Comparison of ENCODE assay signal across 8 cellular contexts in genomic region chr20:50338479-50339195, GRCh38.
A peak's percentile ranks its signal among the peaks of the same experiment; 100 is the strongest.
DNase-seq lines count a peak whose midpoint lies in the region; ATAC-seq and TF ChIP-seq lines count a peak whose summit lies in the region.

No MANE protein-coding gene starts in this region.

- no peak for TF ChIP-seq CTCF in A673 (conservative IDR thresholded peaks at IDR 0.05; ENCODE audit: low read depth, low read length)
- TF ChIP-seq CTCF in sigmoid colon (IDR thresholded peaks at IDR 0.05): no peak

- POLR2A ChIA-PET in A673 (lab: Charles Lee; ENCODE audit: low non-redundant PET): no interaction called here

- H3K4me1 Mint-ChIP-seq in T-helper 1 cell treated with Interleukin-12 subunit alpha and Interleukin-12 subunit beta and Interleukin-4 antibody, amounts not matched to agents 30 μg/mL and 1 μg/mL, for 36 hours (ENCODE audit: low read depth): peaks cover 59% of the 10 kb centered on the region

- H3K4me3 Mint-ChIP-seq in T-helper 1 cell treated with Interleukin-12 subunit alpha and Interleukin-12 subunit beta and Interleukin-4 antibody, amounts not matched to agents 30 μg/mL and 1 μg/mL, for 36 hours: peak overlapping the region; percentile 52

- no peak for TF ChIP-seq EP300 in sigmoid colon (IDR thresholded peaks at IDR 0.05)

- H3K9me3 ChIP-seq in A673 (ENCODE audit: low read depth, low read length, poor library complexity, severe bottlenecking): no peaks in the 10 kb centered on the region
- H3K9me3 ChIP-seq in sigmoid colon: no peaks in the 10 kb centered on the region

- H3K36me3 ChIP-seq in A673 (ENCODE audit: insufficient read depth, low read length, poor library complexity, severe bottlenecking): no peaks in the 10 kb centered on the region
- no peaks in the 10 kb centered on the region for H3K36me3 ChIP-seq in sigmoid colon

- CTCF ChIA-PET in A673 (lab: Charles Lee): no interaction called here

- H3K9me3 Mint-ChIP-seq in T-helper 1 cell treated with Interleukin-12 subunit alpha and Interleukin-12 subunit beta and Interleukin-4 antibody, amounts not matched to agents 30 μg/mL and 1 μg/mL, for 36 hours: no peaks in the 10 kb centered on the region

- DNase-seq in A673 (ENCODE audit: low spot score): no peak
- DNase-seq in erythroblast (lab: John Stamatoyannopoulos, UW): peak; percentile 16 to 28
- peak; percentile 61 for DNase-seq in sigmoid colon
- no peak for DNase-seq in NCI-H146 (lab: John Stamatoyannopoulos, UW)
- DNase-seq in NCI-H774 (lab: John Stamatoyannopoulos, UW): no peak

- BruUV-seq in A673 (replicated peaks; lab: Mats Ljungman, UMichigan): no TSS peak

- no peaks in the 10 kb centered on the region for H3K27me3 Mint-ChIP-seq in T-helper 1 cell treated with Interleukin-12 subunit alpha and Interleukin-12 subunit beta and Interleukin-4 antibody, amounts not matched to agents 30 μg/mL and 1 μg/mL, for 36 hours (ENCODE audit: low read depth)

- intact Hi-C loops in A673 (cut with micrococcal nuclease; ENCODE audit: unreplicated experiment) (no loop called here), sigmoid colon (cut with DNase I) (no loop called here)

- peak overlapping the region; percentile 19 for H3K27ac ChIP-seq in A673 (ENCODE audit: low read depth, low read length, poor library complexity, severe bottlenecking)
- H3K27ac ChIP-seq in sigmoid colon: peak overlapping the region; percentile 3 to 53 (median 20)

- ATAC-seq in GM19023 (IDR thresholded peaks at IDR 0.05; ENCODE audit: unreplicated experiment) (peak; percentile 74), HG03135 (IDR thresholded peaks at IDR 0.05; ENCODE audit: unreplicated experiment) (peak; percentile 67)

- H3K36me3 Mint-ChIP-seq in T-helper 1 cell treated with Interleukin-12 subunit alpha and Interleukin-12 subunit beta and Interleukin-4 antibody, amounts not matched to agents 30 μg/mL and 1 μg/mL, for 36 hours (ENCODE audit: low read depth): no peaks in the 10 kb centered on the region

- H3K4me1 ChIP-seq in A673 (ENCODE audit: insufficient read depth, low read length, poor library complexity, severe bottlenecking): no peaks in the 10 kb centered on the region
- H3K4me1 ChIP-seq in sigmoid colon: peaks cover 0 to 9% (median 0%) of the 10 kb centered on the region in 4 donors

- no peaks in the 10 kb centered on the region for H3K27me3 ChIP-seq in A673 (replicated peaks; ENCODE audit: insufficient read depth, low read depth, low read length, poor library complexity)
- H3K27me3 ChIP-seq in sigmoid colon: no peaks in the 10 kb centered on the region

- WGBS in sigmoid colon, 2 donors: 19 to 50% methylated on average over 9 of the region's 9 CpGs

- peak overlapping the region; percentile 90 for H3K27ac Mint-ChIP-seq in T-helper 1 cell treated with Interleukin-12 subunit alpha and Interleukin-12 subunit beta and Interleukin-4 antibody, amounts not matched to agents 30 μg/mL and 1 μg/mL, for 36 hours

- TF ChIP-seq POLR2A in erythroblast (IDR thresholded peaks at IDR 0.05; ENCODE audit: low read length) (no peak), sigmoid colon (IDR thresholded peaks at IDR 0.05) (no peak)

- H3K4me3 ChIP-seq in A673 (ENCODE audit: low read depth, low read length, poor library complexity, severe bottlenecking): no peak overlapping the region
- H3K4me3 ChIP-seq in sigmoid colon: no peak overlapping the region

Comparison
In these comparisons a context has a peak if more than half of its experiments do, and no peak if none do; other contexts are left out.
1. DNase-seq: peak in erythroblast (2 of 2) and sigmoid colon (single experiment); none in A673 (single experiment), NCI-H146 (single experiment) and NCI-H774 (single experiment).